Comparison of ENCODE assay signal across 8 cellular contexts in genomic region chr11:6812391-6813005, GRCh38. TPM values are rescaled to one million over a fixed set of nuclear protein-coding genes. Genes with fewer than 3 reads are reported as not detected.
DNase-seq lines count a peak whose midpoint lies in the region; ATAC-seq and TF ChIP-seq lines count a peak whose summit lies in the region.

No MANE protein-coding gene starts in this region.

- no peaks in the 10 kb centered on the region for H3K9me3 ChIP-seq in right atrium auricular region

- no peak overlapping the region for H3K27ac ChIP-seq in right atrium auricular region

- no peak overlapping the region for H3K4me3 ChIP-seq in right atrium auricular region

- BruUV-seq in Calu3 (replicated peaks; lab: Mats Ljungman, UMichigan) = no TSS peak

- H3K36me3 Mint-ChIP-seq in Calu3 (ENCODE audit: insufficient read depth, unreplicated experiment) = no peaks in the 10 kb centered on the region
- H3K36me3 Mint-ChIP-seq in activated T-helper 2 cell treated with anti-CD3 and anti-CD28 coated beads, Interferon-gamma antibody, Interleukin-2, Interleukin-4, amounts not matched to agents 10 μg/mL and 5 μg/mL and 100 μg/mL, durations not matched to agents 14 hours and 24 hours and 36 hours (ENCODE audit: low read depth) = no peaks in the 10 kb centered on the region

- H3K27me3 Mint-ChIP-seq in Calu3 (ENCODE audit: unreplicated experiment) = no peaks in the 10 kb centered on the region
- H3K27me3 Mint-ChIP-seq in activated T-helper 2 cell treated with anti-CD3 and anti-CD28 coated beads, Interferon-gamma antibody, Interleukin-2, Interleukin-4, amounts not matched to agents 10 μg/mL and 5 μg/mL and 100 μg/mL, durations not matched to agents 14 hours and 24 hours and 36 hours (ENCODE audit: low read depth) = peaks cover 28% of the 10 kb centered on the region

- no peaks in the 10 kb centered on the region for H3K36me3 ChIP-seq in right atrium auricular region

- no peaks in the 10 kb centered on the region for H3K4me1 Mint-ChIP-seq in Calu3 (ENCODE audit: low read depth, unreplicated experiment)
- peaks cover 1% of the 10 kb centered on the region for H3K4me1 Mint-ChIP-seq in activated T-helper 2 cell treated with anti-CD3 and anti-CD28 coated beads, Interferon-gamma antibody, Interleukin-2, Interleukin-4, amounts not matched to agents 10 μg/mL and 5 μg/mL and 100 μg/mL, durations not matched to agents 14 hours and 24 hours and 36 hours (ENCODE audit: low read depth)

- H3K4me1 ChIP-seq in right atrium auricular region = no peaks in the 10 kb centered on the region

- DNase-seq in Calu3 (peak; percentile 29), NCI-H82 (lab: John Stamatoyannopoulos, UW) (peak; percentile 72), right atrium auricular region (ENCODE audit: low spot score) (no peak)
- peak; percentile 23 for DNase-seq in activated T-helper 2 cell treated with anti-CD3 and anti-CD28 coated beads, Interferon-gamma antibody, Interleukin-2, Interleukin-4, amounts not matched to agents 10 μg/mL and 5 μg/mL and 100 μg/mL, durations not matched to agents 14 hours and 24 hours and 36 hours (ENCODE audit: low spot score)
- peak in 2 of 3 donors; percentile 4 to 53 for DNase-seq in stimulated activated CD4-positive, alpha-beta T cell treated with anti-CD3 and anti-CD28 coated beads, Interleukin-12 subunit alpha, Interleukin-12 subunit beta, amount 100 ng/mL, for 48 hours (ENCODE audit: low read depth in 2 of 3, low spot score in 1 of 3)

- ATAC-seq in GM19035 (IDR thresholded peaks at IDR 0.05; ENCODE audit: unreplicated experiment) (peak; percentile 97), HG03354 (IDR thresholded peaks at IDR 0.05; ENCODE audit: poor library complexity, severe bottlenecking, unreplicated experiment) (peak; percentile 97), HG02973 (IDR thresholded peaks at IDR 0.05; ENCODE audit: unreplicated experiment) (no peak)

- intact Hi-C loops in Calu3 (cut with micrococcal nuclease; ENCODE audit: unreplicated experiment) = loop anchor here (1.0 kb wide), 1 partner anchor 466 kb away; no protein-coding TSS in a partner anchor
- intact Hi-C loops in activated T-helper 2 cell treated with anti-CD3 and anti-CD28 coated beads, Interferon-gamma antibody, Interleukin-2, Interleukin-4, amounts not matched to agents 10 μg/mL and 5 μg/mL and 100 μg/mL, durations not matched to agents 14 hours and 24 hours and 36 hours (cut with micrococcal nuclease) = loop anchor here (10.0 kb wide), 1 partner anchor 182 kb away; no protein-coding TSS in a partner anchor

- no peak overlapping the region for H3K4me3 Mint-ChIP-seq in Calu3 (ENCODE audit: low read depth, unreplicated experiment)
- H3K4me3 Mint-ChIP-seq in activated T-helper 2 cell treated with anti-CD3 and anti-CD28 coated beads, Interferon-gamma antibody, Interleukin-2, Interleukin-4, amounts not matched to agents 10 μg/mL and 5 μg/mL and 100 μg/mL, durations not matched to agents 14 hours and 24 hours and 36 hours (ENCODE audit: low read depth) = no peak overlapping the region

- H3K27me3 ChIP-seq in right atrium auricular region = no peaks in the 10 kb centered on the region

- H3K9me3 Mint-ChIP-seq in Calu3 (ENCODE audit: low read depth, unreplicated experiment) = peaks cover 2% of the 10 kb centered on the region
- H3K9me3 Mint-ChIP-seq in activated T-helper 2 cell treated with anti-CD3 and anti-CD28 coated beads, Interferon-gamma antibody, Interleukin-2, Interleukin-4, amounts not matched to agents 10 μg/mL and 5 μg/mL and 100 μg/mL, durations not matched to agents 14 hours and 24 hours and 36 hours = no peaks in the 10 kb centered on the region

- TF ChIP-seq CTCF in Calu3 (IDR thresholded peaks at IDR 0.05; ENCODE audit: unreplicated experiment) = peak; percentile 79
- TF ChIP-seq CTCF in right atrium auricular region (IDR thresholded peaks at IDR 0.05) = peak; percentile 78 to 88

- CTCF ChIA-PET in Calu3 (lab: Charles Lee) = interaction anchor here (0.6 to 1.5 kb wide), 3 partner anchors 12 to 466 kb away, joined by 3 to 7 read pairs (median 4); no protein-coding TSS in a partner anchor

- H3K27ac Mint-ChIP-seq in Calu3 (ENCODE audit: unreplicated experiment) = no peak overlapping the region
- H3K27ac Mint-ChIP-seq in activated T-helper 2 cell treated with anti-CD3 and anti-CD28 coated beads, Interferon-gamma antibody, Interleukin-2, Interleukin-4, amounts not matched to agents 10 μg/mL and 5 μg/mL and 100 μg/mL, durations not matched to agents 14 hours and 24 hours and 36 hours = no peak overlapping the region

RNA-seq across cellular contexts. Expression of gene OR6A2, which starts 13.0 kb away (rescaled TPM):
- 0.09 TPM in 1 of 2 replicates, not detected in the other for total RNA-seq in Calu3 (2022)
- total RNA-seq in activated T-helper 2 cell treated with anti-CD3 and anti-CD28 coated beads, Interferon-gamma antibody, Interleukin-2, Interleukin-4, amounts not matched to agents 10 μg/mL and 5 μg/mL and 100 μg/mL, durations not matched to agents 14 hours and 24 hours and 36 hours = 0.32 and 0.53 TPM in 2 replicates
- not detected for total RNA-seq in right atrium auricular region

RNA-seq across cellular contexts. Expression of gene OR2AG1, which starts 29.7 kb away (rescaled TPM):
- total RNA-seq in Calu3 (2022) = not detected in 2 replicates
- total RNA-seq in activated T-helper 2 cell treated with anti-CD3 and anti-CD28 coated beads, Interferon-gamma antibody, Interleukin-2, Interleukin-4, amounts not matched to agents 10 μg/mL and 5 μg/mL and 100 μg/mL, durations not matched to agents 14 hours and 24 hours and 36 hours = not detected in 2 replicates
- total RNA-seq in right atrium auricular region = not detected

RNA-seq across cellular contexts. Expression of gene OR10A5, which starts 33.0 kb away (rescaled TPM):
- total RNA-seq in Calu3 (2022) (not detected in 2 replicates), right atrium auricular region (not detected)
- not detected in 2 replicates for total RNA-seq in activated T-helper 2 cell treated with anti-CD3 and anti-CD28 coated beads, Interferon-gamma antibody, Interleukin-2, Interleukin-4, amounts not matched to agents 10 μg/mL and 5 μg/mL and 100 μg/mL, durations not matched to agents 14 hours and 24 hours and 36 hours

RNA-seq across cellular contexts. Expression of gene OR2AG2, which starts 40.7 kb away (rescaled TPM):
- not detected in 2 replicates for total RNA-seq in Calu3 (2022)
- total RNA-seq in activated T-helper 2 cell treated with anti-CD3 and anti-CD28 coated beads, Interferon-gamma antibody, Interleukin-2, Interleukin-4, amounts not matched to agents 10 μg/mL and 5 μg/mL and 100 μg/mL, durations not matched to agents 14 hours and 24 hours and 36 hours = 0.34 and 0.60 TPM in 2 replicates
- total RNA-seq in right atrium auricular region = not detected

RNA-seq across cellular contexts. Expression of gene OR10A2, which starts 50.4 kb away (rescaled TPM):
- not detected in 2 replicates for total RNA-seq in Calu3 (2022)
- 0.02 TPM in 1 of 2 replicates, not detected in the other for total RNA-seq in activated T-helper 2 cell treated with anti-CD3 and anti-CD28 coated beads, Interferon-gamma antibody, Interleukin-2, Interleukin-4, amounts not matched to agents 10 μg/mL and 5 μg/mL and 100 μg/mL, durations not matched to agents 14 hours and 24 hours and 36 hours
- total RNA-seq in right atrium auricular region = not detected
